ENCODE assay signal across 29 cellular contexts in the genomic region with DNA sequence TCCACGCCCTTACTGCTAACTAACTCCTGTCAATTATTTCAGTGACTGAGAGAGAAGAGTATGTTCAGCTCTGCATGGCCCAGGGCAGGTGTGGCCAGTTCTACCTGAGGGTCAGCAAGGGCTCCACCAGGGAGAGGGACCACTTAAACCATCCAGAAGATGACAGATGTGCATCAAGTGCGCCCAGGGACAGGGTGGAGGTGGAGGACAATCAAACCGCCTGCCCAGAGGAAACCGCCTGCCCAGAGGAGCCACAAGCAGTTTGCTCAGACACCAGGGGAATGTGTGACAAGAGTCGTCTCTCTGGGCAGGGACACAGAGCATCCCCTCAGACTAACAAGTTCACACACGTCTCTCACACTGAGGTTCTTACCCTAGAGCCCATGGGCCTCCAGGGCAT.
"Had no signal": no experiment of that assay in that cellular context is flagged by ENCODE, and none has a peak within 500 bp of the region (broad histone marks: within the 10 kb centered on the region; RNA-seq: fewer than 3 reads in every experiment).

No MANE protein-coding gene starts in this region.

- DNase-seq: head of caudate nucleus; hippocampal formation; kidney glomerular epithelial cell; left cardiac atrium; lower lobe of right lung; mammary epithelial cell; mesenchymal stem cell; naive B cell; nephron progenitor cell; occipital lobe; stimulated activated CD4-positive, alpha-beta T cell treated with anti-CD3 and anti-CD28 coated beads, Interleukin-12 subunit alpha, Interleukin-12 subunit beta, amount 100 ng/mL, for 4 hours; stimulated activated CD4-positive, alpha-beta T cell treated with anti-CD3 and anti-CD28 coated beads, Interleukin-15, amount 100 ng/mL, for 24 hours; stimulated activated CD4-positive, alpha-beta T cell treated with anti-CD3 and anti-CD28 coated beads, Interleukin-2, amount 100 ng/mL, for 24 hours; stimulated activated CD4-positive, alpha-beta T cell treated with anti-CD3 and anti-CD28 coated beads, Interleukin-4, amount 100 ng/mL, for 1 hour; stimulated activated naive CD4-positive, alpha-beta T cell treated with Interleukin-2 at 50 U/mL for 16 hours; stimulated activated naive CD8-positive, alpha-beta T cell treated with anti-CD3 and anti-CD28 coated beads, Interleukin-15, amount 100 ng/mL, for 72 hours; substantia nigra; uterus had no signal

- H3K4me3 ChIP-seq: lower lobe of right lung, neural progenitor cell, right atrium auricular region, skin epidermis, tibial nerve, uterus had no signal

- H2AFZ ChIP-seq: neural progenitor cell, parathyroid adenoma had no signal

- H3K4me1 ChIP-seq: lower lobe of right lung, parathyroid adenoma, tibial nerve, uterus had no signal

- H3K27ac Mint-ChIP-seq: mesothelial cell of epicardium; naive B cell; nephron progenitor cell; neural progenitor cell; progenitor cell of endocrine pancreas; stimulated activated naive CD8-positive, alpha-beta T cell treated with anti-CD3 and anti-CD28 coated beads, Interleukin-15, amount 100 ng/mL, for 72 hours; type B pancreatic cell had no signal

- H3K36me3 Mint-ChIP-seq: mesothelial cell of epicardium, neural progenitor cell, type B pancreatic cell had no signal

- H3K4me2 ChIP-seq: neural progenitor cell had no signal

- ATAC-seq: left cardiac atrium; left lobe of liver; lower lobe of right lung; sciatic nerve; stimulated activated naive CD8-positive, alpha-beta T cell treated with anti-CD3 and anti-CD28 coated beads, Interleukin-15, amount 100 ng/mL, for 72 hours had no signal

- H3K79me2 ChIP-seq: parathyroid adenoma had no signal

- H3K9me3 ChIP-seq: lower lobe of right lung, neutrophil, right atrium auricular region, tibial nerve, uterus had no signal

- H3K27me3 Mint-ChIP-seq: naive B cell had no signal

- H3K4me3 Mint-ChIP-seq: mesothelial cell of epicardium; naive B cell; nephron progenitor cell; neural progenitor cell; stimulated activated naive CD8-positive, alpha-beta T cell treated with anti-CD3 and anti-CD28 coated beads, Interleukin-15, amount 100 ng/mL, for 72 hours; type B pancreatic cell had no signal

- H3K9me3 Mint-ChIP-seq: mesothelial cell of epicardium, neural progenitor cell, type B pancreatic cell had no signal

- H3K27me3 ChIP-seq: neural progenitor cell, right atrium auricular region, tibial nerve, uterus had no signal

- H3K36me3 ChIP-seq: lower lobe of right lung, neural progenitor cell, neutrophil, right atrium auricular region, tibial nerve, uterus had no signal

- H3K9ac ChIP-seq: neural progenitor cell, parathyroid adenoma had no signal
